23 cellular contexts compared by ENCODE assay signal in genomic region chr22:50004923-50005322, GRCh38. TPM values are rescaled to one million over a fixed set of nuclear protein-coding genes. Genes with fewer than 3 reads are reported as not detected.
DNase-seq lines count a peak whose midpoint lies in the region; ATAC-seq and TF ChIP-seq lines count a peak whose summit lies in the region.
"Had no signal": no experiment of that assay in that cellular context is flagged by ENCODE, and none has a peak within 500 bp of the region (broad histone marks: within the 10 kb centered on the region; RNA-seq: fewer than 3 reads in every experiment).

No MANE protein-coding gene starts in this region.

- peaks cover 9% of the 10 kb centered on the region for H3K36me3 Mint-ChIP-seq in Calu3 (ENCODE audit: insufficient read depth, unreplicated experiment)
- H3K36me3 Mint-ChIP-seq: CD4-positive, CD25-positive, alpha-beta regulatory T cell had no signal

- no TSS peak for BruUV-seq in Calu3 (replicated peaks; lab: Mats Ljungman, UMichigan)

- no peaks in the 10 kb centered on the region for H3K9me3 Mint-ChIP-seq in Calu3 (ENCODE audit: low read depth, unreplicated experiment)
- H3K9me3 Mint-ChIP-seq: CD4-positive, CD25-positive, alpha-beta regulatory T cell; H9 had no signal

- H3K4me3 Mint-ChIP-seq in Calu3 (ENCODE audit: low read depth, unreplicated experiment): no peak overlapping the region
- H3K4me3 Mint-ChIP-seq: B cell; CD4-positive, CD25-positive, alpha-beta regulatory T cell; H9 had no signal

- intact Hi-C loops in Calu3 (cut with micrococcal nuclease; ENCODE audit: unreplicated experiment): no loop called here

- DNase-seq in SIG-M5 treated with dmso at 0.1 percent for 504 hours (lab: John Stamatoyannopoulos, UW; ENCODE audit: unreplicated experiment) (peak; percentile 76), SIG-M5 (lab: John Stamatoyannopoulos, UW) (no peak), Calu3 (no peak), SKM-1 (lab: John Stamatoyannopoulos, UW; ENCODE audit: unreplicated experiment) (peak; percentile 37), putamen (ENCODE audit: low spot score) (peak; percentile 28), HuH-7 (ENCODE audit: low spot score) (no peak)
- no peak for DNase-seq in NK-92 treated with Interleukin-12 subunit alpha and Interleukin-12 subunit beta, amount 100 ng/mL, for 24 hours (lab: John Stamatoyannopoulos, UW)
- DNase-seq: CD4-positive, CD25-positive, alpha-beta regulatory T cell; COR-L47; GF-D8; H9; IMR-90; Karpas-422; NCI-H1105 treated with DMSO at 0.1 percent for 48 hours; NCI-H1694; NCI-H510A had no signal

- no peak for ATAC-seq in GM21390 (IDR thresholded peaks at IDR 0.05; ENCODE audit: unreplicated experiment)
- ATAC-seq: Right ventricle myocardium inferior, SK-N-SH treated with all-trans-retinoic acid at 6 μM for 48 hours had no signal

- no peak for TF ChIP-seq CTCF in Calu3 (IDR thresholded peaks at IDR 0.05; ENCODE audit: unreplicated experiment)

- H3K27ac Mint-ChIP-seq in Calu3 (ENCODE audit: unreplicated experiment): peak overlapping the region; percentile 48
- H3K27ac Mint-ChIP-seq: B cell had no signal

- CTCF ChIA-PET in Calu3 (lab: Charles Lee): no interaction called here

- peaks cover 10% of the 10 kb centered on the region for H3K4me1 Mint-ChIP-seq in Calu3 (ENCODE audit: low read depth, unreplicated experiment)

- no peaks in the 10 kb centered on the region for H3K27me3 Mint-ChIP-seq in Calu3 (ENCODE audit: unreplicated experiment)

RNA-seq across cellular contexts. Expression of gene IL17REL, which starts 7.6 kb away (rescaled TPM):
- total RNA-seq in Calu3 (2022): not detected in 2 replicates
- total RNA-seq: A172, HT1080, IMR-90, MCF 10A, Right ventricle myocardium inferior had no signal

RNA-seq across cellular contexts. Expression of gene PIM3, which starts 44.4 kb away (rescaled TPM):
- 86.3 and 97.3 TPM in 2 replicates for total RNA-seq in Calu3 (2022)

RNA-seq across cellular contexts. Expression of gene TTLL8, which starts 53.2 kb away (rescaled TPM):
- total RNA-seq in Calu3 (2022): not detected in 2 replicates
- total RNA-seq: A172; B cell; CD4-positive, CD25-positive, alpha-beta regulatory T cell; H9; HT1080; IMR-90; MCF 10A; Right ventricle myocardium inferior had no signal

Comparison
In these comparisons a context has a peak if more than half of its experiments do, and no peak if none do; other contexts are left out.
1. DNase-seq: peak in SIG-M5 treated with dmso at 0.1 percent for 504 hours (single experiment), SKM-1 (single experiment) and putamen (single experiment); none in SIG-M5 (single experiment), Calu3 (single experiment), HuH-7 (single experiment) and NK-92 treated with Interleukin-12 subunit alpha and Interleukin-12 subunit beta, amount 100 ng/mL, for 24 hours (single experiment).